Comparison of ENCODE assay signal across 8 cellular contexts in genomic region chr22:36359172-36359973, GRCh38. TPM values are rescaled to one million over a fixed set of nuclear protein-coding genes. Genes with fewer than 3 reads are reported as not detected.
DNase-seq lines count a peak whose midpoint lies in the region; ATAC-seq, FAIRE-seq and TF ChIP-seq lines count a peak whose summit lies in the region.

No MANE protein-coding gene starts in this region.

- no peak for FAIRE-seq in urothelium cell line (lab: Jason Lieb, UNC)

- H3K27ac ChIP-seq in RWPE2 (ENCODE audit: poor library complexity, severe bottlenecking): peak overlapping the region; percentile 96
- H3K27ac ChIP-seq in right cardiac atrium (ENCODE audit: low read length): peak overlapping the region; percentile 71
- peak overlapping the region; percentile 9 to 90 (median 64) for H3K27ac ChIP-seq in tibial nerve
- peak overlapping the region in 2 of 5 donors; percentile 68 to 94 for H3K27ac ChIP-seq in adrenal gland

- peaks cover 97% of the 10 kb centered on the region for H3K4me1 Mint-ChIP-seq in activated CD4-positive, alpha-beta T cell treated with anti-CD3 and anti-CD28 coated beads, Interleukin-2, amount 10 ng/mL, durations not matched to agents 7 days and 5 days

- TF ChIP-seq POLR2A in tibial nerve (IDR thresholded peaks at IDR 0.05) (no peak), adrenal gland (IDR thresholded peaks at IDR 0.05) (no peak)

- H3K4me3 ChIP-seq in RWPE2 (ENCODE audit: severe bottlenecking) (no peak overlapping the region), right cardiac atrium (ENCODE audit: low read length) (no peak overlapping the region), tibial nerve (no peak overlapping the region), adrenal gland (no peak overlapping the region)

- ATAC-seq in RWPE2 (ENCODE audit: low read depth) (no peak), right cardiac atrium (peak in 1 of 2 donors; percentile 6), GM19467 (IDR thresholded peaks at IDR 0.05; ENCODE audit: unreplicated experiment) (no peak)

- TF ChIP-seq EP300 in tibial nerve (IDR thresholded peaks at IDR 0.05): no peak

- H3K27me3 ChIP-seq in RWPE2 (ENCODE audit: insufficient read depth, poor library complexity, severe bottlenecking): no peaks in the 10 kb centered on the region
- H3K27me3 ChIP-seq in right cardiac atrium (ENCODE audit: control insufficient read depth, insufficient read depth): no peaks in the 10 kb centered on the region
- no peaks in the 10 kb centered on the region for H3K27me3 ChIP-seq in tibial nerve
- no peaks in the 10 kb centered on the region for H3K27me3 ChIP-seq in adrenal gland

- H3K4me1 ChIP-seq in RWPE2 (ENCODE audit: insufficient read depth, poor library complexity, severe bottlenecking): peaks cover 95% of the 10 kb centered on the region
- peaks cover 65% of the 10 kb centered on the region for H3K4me1 ChIP-seq in right cardiac atrium (ENCODE audit: control insufficient read depth, insufficient read depth, low read length)
- peaks cover 0 to 93% (median 78%) of the 10 kb centered on the region in 4 donors for H3K4me1 ChIP-seq in tibial nerve
- peaks cover 55 to 85% of the 10 kb centered on the region in 2 donors for H3K4me1 ChIP-seq in adrenal gland (replicated peaks in 1 of 2)

- 63% methylated on average over 5 of the region's 5 CpGs for WGBS in right cardiac atrium
- WGBS in tibial nerve, 2 donors: 68 to 71% methylated on average over 5 of the region's 5 CpGs
- WGBS in adrenal gland, 4 donors: 63 to 79% (median 75%) methylated on average over 5 of the region's 5 CpGs

- no peak for TF ChIP-seq CTCF in RWPE2 (IDR thresholded peaks at IDR 0.05; ENCODE audit: poor library complexity, severe bottlenecking)
- no peak for TF ChIP-seq CTCF in tibial nerve (IDR thresholded peaks at IDR 0.05)
- TF ChIP-seq CTCF in adrenal gland (IDR thresholded peaks at IDR 0.05): no peak

- no peaks in the 10 kb centered on the region for H3K27me3 Mint-ChIP-seq in activated CD4-positive, alpha-beta T cell treated with anti-CD3 and anti-CD28 coated beads, Interleukin-2, amount 10 ng/mL, durations not matched to agents 7 days and 5 days

- POLR2A ChIA-PET in activated CD4-positive, alpha-beta T cell treated with anti-CD3 and anti-CD28 coated beads, Interleukin-2, amount 10 ng/mL, durations not matched to agents 7 days and 5 days (lab: Charles Lee): interaction anchor here (0.6 kb wide), 1 partner anchor 883 kb away, joined by 3 read pairs; no protein-coding TSS in a partner anchor

- no peak for DNase-seq in activated CD4-positive, alpha-beta T cell treated with anti-CD3 and anti-CD28 coated beads, Interleukin-2, amount 10 ng/mL, durations not matched to agents 7 days and 5 days
- DNase-seq in activated CD4-positive, alpha-beta T cell treated with anti-CD3 and anti-CD28 coated beads for 48 hours: no peak
- DNase-seq in RWPE2 (ENCODE audit: low spot score): no peak
- peak in 2 of 3 donors; percentile 39 to 50 for DNase-seq in right cardiac atrium
- DNase-seq in tibial nerve (ENCODE audit: low spot score in 2 of 2): no peak
- no peak for DNase-seq in adrenal gland
- no peak for DNase-seq in urothelium cell line (ENCODE audit: low spot score)

- H3K36me3 ChIP-seq in RWPE2 (ENCODE audit: low read depth): peaks cover 95% of the 10 kb centered on the region
- H3K36me3 ChIP-seq in tibial nerve: peaks cover 0 to 4% (median 0%) of the 10 kb centered on the region in 3 donors
- H3K36me3 ChIP-seq in adrenal gland (replicated peaks in 1 of 2): no peaks in the 10 kb centered on the region

- H3K27ac Mint-ChIP-seq in activated CD4-positive, alpha-beta T cell treated with anti-CD3 and anti-CD28 coated beads, Interleukin-2, amount 10 ng/mL, durations not matched to agents 7 days and 5 days: peak overlapping the region; percentile 82

- H3K9me3 ChIP-seq in RWPE2 (ENCODE audit: severe bottlenecking) (no peaks in the 10 kb centered on the region), right cardiac atrium (ENCODE audit: control insufficient read depth, low read length) (no peaks in the 10 kb centered on the region), tibial nerve (no peaks in the 10 kb centered on the region), adrenal gland (replicated peaks in 1 of 3) (no peaks in the 10 kb centered on the region)

- peaks cover 66% of the 10 kb centered on the region for H3K36me3 Mint-ChIP-seq in activated CD4-positive, alpha-beta T cell treated with anti-CD3 and anti-CD28 coated beads, Interleukin-2, amount 10 ng/mL, durations not matched to agents 7 days and 5 days (ENCODE audit: low read depth)

- peak overlapping the region; percentile 27 for H3K4me3 Mint-ChIP-seq in activated CD4-positive, alpha-beta T cell treated with anti-CD3 and anti-CD28 coated beads, Interleukin-2, amount 10 ng/mL, durations not matched to agents 7 days and 5 days

- no peaks in the 10 kb centered on the region for H3K9me3 Mint-ChIP-seq in activated CD4-positive, alpha-beta T cell treated with anti-CD3 and anti-CD28 coated beads, Interleukin-2, amount 10 ng/mL, durations not matched to agents 7 days and 5 days

- CTCF ChIA-PET in activated CD4-positive, alpha-beta T cell treated with anti-CD3 and anti-CD28 coated beads, Interleukin-2, amount 10 ng/mL, durations not matched to agents 7 days and 5 days (lab: Charles Lee): interaction anchor here (0.6 to 4.1 kb wide), 4 partner anchors 10 to 26 kb away, joined by 3 to 16 read pairs (median 3); no protein-coding TSS in a partner anchor

- intact Hi-C loops in right cardiac atrium (cut with DNase I): no loop called here
- intact Hi-C loops in adrenal gland (cut with DNase I): no loop called here

RNA-seq across cellular contexts. Expression of gene MYH9, which starts 28.4 kb away (rescaled TPM):
- 1,000 to 10,000 TPM in 1 of 2 experiments, 100 to 1,000 TPM in 1; 881 to 1,009 TPM for total RNA-seq in activated CD4-positive, alpha-beta T cell treated with anti-CD3 and anti-CD28 coated beads, Interleukin-2, amount 10 ng/mL, durations not matched to agents 7 days and 5 days
- 100 to 1,000 TPM; 140 to 224 (median 163) TPM for total RNA-seq in right cardiac atrium
- polyA plus RNA-seq in right cardiac atrium: 92.5 TPM
- 100 to 1,000 TPM; 361 to 406 (median 386) TPM for total RNA-seq in tibial nerve
- total RNA-seq in adrenal gland: 100 to 1,000 TPM; 294 to 427 (median 369) TPM
- 100 to 1,000 TPM in 2 of 3 donors, 10 to 100 TPM in 1; 96.2 to 164 (median 133) TPM for polyA plus RNA-seq in adrenal gland

Comparison
In these comparisons a context has a peak if more than half of its experiments do, and no peak if none do; other contexts are left out.
1. DNase-seq: peak in right cardiac atrium (2 of 3); none in activated CD4-positive, alpha-beta T cell treated with anti-CD3 and anti-CD28 coated beads, Interleukin-2, amount 10 ng/mL, durations not matched to agents 7 days and 5 days (single experiment), activated CD4-positive, alpha-beta T cell treated with anti-CD3 and anti-CD28 coated beads for 48 hours (single experiment), RWPE2 (single experiment), tibial nerve (0 of 2), adrenal gland (0 of 7) and urothelium cell line (single experiment).